Comparison of ENCODE assay signal across 19 cellular contexts in the genomic region with DNA sequence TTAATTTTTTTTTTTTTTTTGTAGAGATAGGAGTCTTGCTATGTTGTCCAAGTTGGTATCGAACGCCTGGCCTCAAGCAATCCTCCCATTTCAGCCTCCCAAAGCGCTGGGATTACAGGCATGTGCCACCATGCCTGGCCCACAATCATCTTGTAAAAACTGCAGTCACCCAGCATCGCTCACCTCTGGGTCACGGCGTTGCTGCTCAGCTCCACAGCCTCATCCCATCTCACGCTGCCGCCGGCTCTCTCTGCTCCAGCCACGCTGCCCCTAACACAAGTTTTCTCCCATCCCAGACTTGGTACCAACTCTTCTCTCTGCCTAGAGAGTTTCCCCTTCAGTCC.
"Had no signal": no experiment of that assay in that cellular context is flagged by ENCODE, and none has a peak within 500 bp of the region (broad histone marks: within the 10 kb centered on the region; RNA-seq: fewer than 3 reads in every experiment).

No MANE protein-coding gene starts in this region.

- H3K4me3 ChIP-seq: lung, ovary, right atrium auricular region had no signal

- H3K27me3 ChIP-seq: ovary, right atrium auricular region had no signal

- H3K9me3 Mint-ChIP-seq: nephron had no signal

- H3K27ac Mint-ChIP-seq: endodermal cell, nephron had no signal

- DNase-seq: dermis blood vessel endothelial cell; endodermal cell; erythroblast; left colon; left ventricle myocardium superior; mesendoderm; naive B cell; nucleus accumbens; ovary; stimulated activated CD4-positive, alpha-beta T cell treated with anti-CD3 and anti-CD28 coated beads, Interleukin-2, amount 100 ng/mL, for 48 hours; stimulated activated naive CD4-positive, alpha-beta T cell treated with Interleukin-2 at 50 U/mL for 16 hours; trophoblast cell had no signal

- H3K9me3 ChIP-seq: ovary, right atrium auricular region had no signal

- H3K4me1 Mint-ChIP-seq: endodermal cell had no signal

- H3K4me1 ChIP-seq: foreskin keratinocyte, right atrium auricular region had no signal

- FAIRE-seq: colon, endothelial cell of umbilical vein, small intestine had no signal

- H3K27ac ChIP-seq: foreskin keratinocyte, ovary, right atrium auricular region had no signal

- H3K4me3 Mint-ChIP-seq: endodermal cell, naive B cell, nephron had no signal

- ATAC-seq: left colon, left ventricle myocardium superior had no signal

- H3K36me3 ChIP-seq: ovary, right atrium auricular region had no signal
